ENCODE assay signal across 1 cellular context in the genomic region with DNA sequence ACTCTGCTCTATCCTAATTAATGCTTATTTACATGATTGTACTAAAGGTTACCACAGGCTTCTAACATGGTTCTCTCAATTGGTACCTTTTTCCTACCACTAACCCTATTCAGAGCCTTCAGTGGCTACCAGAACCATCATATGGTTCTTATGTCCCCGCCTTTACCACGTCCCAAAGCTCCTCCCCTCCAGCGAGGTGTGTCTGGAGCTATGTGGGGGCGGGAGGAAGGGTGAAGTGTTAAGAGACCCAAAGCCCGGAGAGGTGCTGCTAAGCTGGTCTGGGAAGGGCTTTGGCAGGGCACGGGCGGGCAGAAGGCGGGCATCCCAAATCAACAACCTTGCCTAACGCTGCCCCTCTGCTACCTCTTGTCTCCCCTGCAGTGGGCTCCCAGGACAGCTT.
TF ChIP-seq lines count a peak whose summit lies in the region.

No MANE protein-coding gene starts in this region.

TF ChIP-seq in H1, 55 proteins besides CTCF, POLR2A, EP300 and RAD21:
- no peak for TF ChIP-seq KDM4A (IDR thresholded peaks at IDR 0.05; ENCODE audit: low read depth, low read length, severe bottlenecking)
- TF ChIP-seq TAF7 (optimal IDR thresholded peaks at IDR 0.05; ENCODE audit: borderline replicate concordance, low read depth, low read length) = no peak
- no peak for TF ChIP-seq SIN3A (conservative IDR thresholded peaks at IDR 0.05 in 1 of 2, IDR thresholded peaks at IDR 0.05 in 1 of 2; ENCODE audit: low read depth in 1 of 2, low read length in 2 of 2)
- no peak for TF ChIP-seq SUZ12 (IDR thresholded peaks at IDR 0.05; ENCODE audit: low read length)
- no peak for TF ChIP-seq BACH1 (IDR thresholded peaks at IDR 0.05; ENCODE audit: low read length)
- no peak for TF ChIP-seq RBBP5 (IDR thresholded peaks at IDR 0.05; ENCODE audit: borderline replicate concordance, low read depth, low read length)
- TF ChIP-seq CTBP2 (IDR thresholded peaks at IDR 0.05; ENCODE audit: borderline replicate concordance, insufficient read depth, insufficient read length, low read length) = no peak
- TF ChIP-seq, protein P1, sequence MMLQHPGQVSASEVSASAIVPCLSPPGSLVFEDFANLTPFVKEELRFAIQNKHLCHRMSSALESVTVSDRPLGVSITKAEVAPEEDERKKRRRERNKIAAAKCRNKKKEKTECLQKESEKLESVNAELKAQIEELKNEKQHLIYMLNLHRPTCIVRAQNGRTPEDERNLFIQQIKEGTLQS (IDR thresholded peaks at IDR 0.05; ENCODE audit: insufficient read depth, low read depth, low read length) = no peak
- no peak for TF ChIP-seq NANOG (IDR thresholded peaks at IDR 0.05; ENCODE audit: insufficient read depth, low read depth, low read length, poor library complexity, severe bottlenecking)
- TF ChIP-seq GTF2F1 (IDR thresholded peaks at IDR 0.05; ENCODE audit: borderline replicate concordance, low read depth, low read length) = no peak
- no peak for TF ChIP-seq YY1 (IDR thresholded peaks at IDR 0.05; ENCODE audit: low read depth, low read length)
- TF ChIP-seq ASH2L (IDR thresholded peaks at IDR 0.05; ENCODE audit: low read length) = no peak
- TF ChIP-seq, protein P2, sequence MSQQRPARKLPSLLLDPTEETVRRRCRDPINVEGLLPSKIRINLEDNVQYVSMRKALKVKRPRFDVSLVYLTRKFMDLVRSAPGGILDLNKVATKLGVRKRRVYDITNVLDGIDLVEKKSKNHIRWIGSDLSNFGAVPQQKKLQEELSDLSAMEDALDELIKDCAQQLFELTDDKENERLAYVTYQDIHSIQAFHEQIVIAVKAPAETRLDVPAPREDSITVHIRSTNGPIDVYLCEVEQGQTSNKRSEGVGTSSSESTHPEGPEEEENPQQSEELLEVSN (IDR thresholded peaks at IDR 0.05) = no peak
- TF ChIP-seq FOSL1 (IDR thresholded peaks at IDR 0.05; ENCODE audit: insufficient read depth, low read depth, low read length) = no peak
